ENCODE assay signal across 1 cellular context in genomic region chr10:50603151-50603850, GRCh38.
A peak's percentile ranks its signal among the peaks of the same experiment; 100 is the strongest.
TF ChIP-seq lines count a peak whose summit lies in the region.

No MANE protein-coding gene starts in this region.

TF ChIP-seq in HepG2, 621 proteins besides CTCF, POLR2A, EP300 and RAD21:
- TF ChIP-seq HMGXB4 (CRISPR knock-in tag; IDR thresholded peaks at IDR 0.05; ENCODE audit: borderline replicate concordance in 1 of 2, low read depth in 1 of 2), result no peak
- TF ChIP-seq ZNF709 (CRISPR knock-in tag; IDR thresholded peaks at IDR 0.05), result no peak
- TF ChIP-seq CEBPB (IDR thresholded peaks at IDR 0.05; ENCODE audit: borderline replicate concordance, low read depth, low read length), result peak; percentile 26; the same call in 1 of the 2 replicates
- TF ChIP-seq ATF5 (CRISPR knock-in tag; IDR thresholded peaks at IDR 0.05; ENCODE audit: low read depth), result no peak
